In the genomic region with DNA sequence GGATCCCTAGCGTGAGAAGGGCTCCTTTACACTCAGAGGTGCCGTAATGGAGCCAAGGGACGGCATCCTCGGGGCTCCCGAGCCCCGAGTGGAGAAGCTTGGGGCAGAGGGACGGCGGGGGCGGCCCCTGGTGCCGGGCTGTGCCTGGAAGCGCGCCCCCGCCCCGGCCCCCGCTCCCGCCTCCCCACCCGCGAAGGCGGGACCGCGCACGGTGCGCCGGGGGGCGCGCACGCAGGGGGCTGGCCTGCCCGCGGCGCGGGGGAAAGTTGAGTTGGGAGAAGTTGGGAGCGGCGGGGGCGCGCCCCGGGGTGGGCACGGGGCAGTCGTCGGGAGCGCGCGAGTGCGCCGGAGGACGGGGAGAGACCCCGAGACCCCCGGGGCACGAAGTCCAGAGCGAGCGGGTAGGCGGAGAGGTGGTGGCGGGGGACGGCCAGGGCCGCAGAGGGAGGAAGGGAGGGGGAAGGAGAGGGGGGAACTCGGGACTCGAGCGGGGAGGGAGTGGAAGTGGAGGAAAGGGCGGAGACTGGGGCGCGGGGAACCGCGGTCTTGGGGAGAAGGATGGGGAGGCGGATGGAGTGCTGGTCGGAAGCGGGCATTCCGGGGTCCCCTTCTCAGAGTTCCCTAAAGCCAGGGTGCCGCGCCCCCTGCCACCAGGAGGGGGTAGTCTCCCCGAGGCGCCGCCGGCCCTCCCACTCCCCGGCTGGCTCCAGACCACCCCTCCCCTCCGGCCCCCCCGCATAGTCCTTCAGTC, we compare ENCODE assay signal across 8 cellular contexts. TPM values are rescaled to one million over a fixed set of nuclear protein-coding genes. Genes with fewer than 3 reads are reported as not detected.
DNase-seq lines count a peak whose midpoint lies in the region; ATAC-seq and TF ChIP-seq lines count a peak whose summit lies in the region.

Gene SLC4A2 (plus strand): TSS at position 228 of the 751 bp plus-strand sequence. CDS start 2,399 bp downstream, outside the sequence.

- no peaks in the 10 kb centered on the region for H3K27me3 ChIP-seq in SU-DHL-6 (ENCODE audit: low read length)

- peaks cover 74% of the 10 kb centered on the region for H3K36me3 Mint-ChIP-seq in Calu3 (ENCODE audit: insufficient read depth, unreplicated experiment)
- H3K36me3 Mint-ChIP-seq in activated naive CD8-positive, alpha-beta T cell treated with anti-CD3 and anti-CD28 coated beads, Interleukin-2, amount 10 ng/mL, durations not matched to agents 7 days and 5 days, result peaks cover 5% of the 10 kb centered on the region
- H3K36me3 Mint-ChIP-seq in osteocyte (ENCODE audit: unreplicated experiment), result no peaks in the 10 kb centered on the region
- no peaks in the 10 kb centered on the region for H3K36me3 Mint-ChIP-seq in type B pancreatic cell

- intact Hi-C loops in Calu3 (cut with micrococcal nuclease; ENCODE audit: unreplicated experiment) (no loop called here), head of caudate nucleus (cut with DNase I) (loop anchor here (2.0 kb wide), 1 partner anchor 21 kb away; the partner anchor contains the start of gene FASTK)

- peak; percentile 25 for ATAC-seq in GM21360 (IDR thresholded peaks at IDR 0.05; ENCODE audit: unreplicated experiment)
- ATAC-seq in activated naive CD8-positive, alpha-beta T cell treated with anti-CD3 and anti-CD28 coated beads, Interleukin-2, amount 10 ng/mL, durations not matched to agents 7 days and 5 days (ENCODE audit: low read depth), result peak; percentile 8

- peaks cover 8% of the 10 kb centered on the region for H3F3A ChIP-seq in SU-DHL-6 (ENCODE audit: insufficient read depth)

- H3K9me3 ChIP-seq in SU-DHL-6 (ENCODE audit: insufficient read depth, low read length), result no peaks in the 10 kb centered on the region

- no peaks in the 10 kb centered on the region for H4K20me1 ChIP-seq in SU-DHL-6 (ENCODE audit: low read depth, low read length)

- peaks cover 27% of the 10 kb centered on the region for H3K79me2 ChIP-seq in SU-DHL-6 (ENCODE audit: insufficient read depth, low read length)

- H3K9ac ChIP-seq in SU-DHL-6 (ENCODE audit: low read length), result peak within 1 kb of the TSS; percentile 77

- DNase-seq in Calu3 (peak; percentile 89), head of caudate nucleus (peak; percentile 60 to 92 (median 85)), osteocyte (ENCODE audit: extremely low spot score, unreplicated experiment) (no peak), type B pancreatic cell (ENCODE audit: extremely low spot score, unreplicated experiment) (peak; percentile 81)
- DNase-seq in Jurkat, Clone E6-1 (ENCODE audit: low read depth, low spot score), result peak; percentile 57
- DNase-seq in activated naive CD8-positive, alpha-beta T cell treated with anti-CD3 and anti-CD28 coated beads, Interleukin-2, amount 10 ng/mL, durations not matched to agents 7 days and 5 days, result peak; percentile 91

- H3K9me2 ChIP-seq in SU-DHL-6 (replicated peaks; ENCODE audit: insufficient read depth, low read length), result no peaks in the 10 kb centered on the region

- peak within 1 kb of the TSS; percentile 91 for H3K4me3 ChIP-seq in Jurkat, Clone E6-1 (ENCODE audit: low read length)
- H3K4me3 ChIP-seq in SU-DHL-6 (ENCODE audit: insufficient read depth, low read length, poor library complexity, severe bottlenecking), result peak within 1 kb of the TSS; percentile 86

- H3K4me3 Mint-ChIP-seq in Calu3 (ENCODE audit: low read depth, unreplicated experiment) (peak within 1 kb of the TSS; percentile 94), osteocyte (ENCODE audit: unreplicated experiment) (peak within 1 kb of the TSS; percentile 89), type B pancreatic cell (peak within 1 kb of the TSS; percentile 98)
- H3K4me3 Mint-ChIP-seq in activated naive CD8-positive, alpha-beta T cell treated with anti-CD3 and anti-CD28 coated beads, Interleukin-2, amount 10 ng/mL, durations not matched to agents 7 days and 5 days, result peak within 1 kb of the TSS; percentile 98

- H2AFZ ChIP-seq in SU-DHL-6 (ENCODE audit: low read depth, low read length, severe bottlenecking), result peak within 1 kb of the TSS; percentile 86

- H3K27ac ChIP-seq in SU-DHL-6 (ENCODE audit: low read depth, low read length), result peak within 1 kb of the TSS; percentile 82

- BruUV-seq in Calu3 (replicated peaks; lab: Mats Ljungman, UMichigan), result no TSS peak

- POLR2A ChIA-PET in activated naive CD8-positive, alpha-beta T cell treated with anti-CD3 and anti-CD28 coated beads, Interleukin-2, amount 10 ng/mL, durations not matched to agents 7 days and 5 days (lab: Charles Lee), result interaction anchor here (0.9 to 4.1 kb wide), 6 partner anchors 10 to 46 kb away, joined by 4 to 32 read pairs (median 7); partner anchors contain the start of genes ABCB8, FASTK and TMUB1

- peak within 1 kb of the TSS; percentile 84 for H3K4me2 ChIP-seq in SU-DHL-6 (ENCODE audit: low read depth, low read length, poor library complexity, severe bottlenecking)

- H3K27ac Mint-ChIP-seq in Calu3 (ENCODE audit: unreplicated experiment), result peak within 1 kb of the TSS; percentile 67
- peak within 1 kb of the TSS; percentile 93 for H3K27ac Mint-ChIP-seq in activated naive CD8-positive, alpha-beta T cell treated with anti-CD3 and anti-CD28 coated beads, Interleukin-2, amount 10 ng/mL, durations not matched to agents 7 days and 5 days
- H3K27ac Mint-ChIP-seq in osteocyte (ENCODE audit: unreplicated experiment), result peak within 1 kb of the TSS; percentile 95
- H3K27ac Mint-ChIP-seq in type B pancreatic cell, result peak within 1 kb of the TSS; percentile 96

- CTCF ChIA-PET in Calu3 (lab: Charles Lee), result interaction anchor here (1.2 kb wide), 2 partner anchors 9 to 32 kb away, joined by 3 read pairs; no protein-coding TSS in a partner anchor

- no peaks in the 10 kb centered on the region for H3K9me3 Mint-ChIP-seq in Calu3 (ENCODE audit: low read depth, unreplicated experiment)
- H3K9me3 Mint-ChIP-seq in activated naive CD8-positive, alpha-beta T cell treated with anti-CD3 and anti-CD28 coated beads, Interleukin-2, amount 10 ng/mL, durations not matched to agents 7 days and 5 days, result no peaks in the 10 kb centered on the region
- H3K9me3 Mint-ChIP-seq in osteocyte (ENCODE audit: unreplicated experiment), result no peaks in the 10 kb centered on the region
- no peaks in the 10 kb centered on the region for H3K9me3 Mint-ChIP-seq in type B pancreatic cell

- H3K4me1 Mint-ChIP-seq in Calu3 (ENCODE audit: low read depth, unreplicated experiment), result peaks cover 33% of the 10 kb centered on the region
- peaks cover 28% of the 10 kb centered on the region for H3K4me1 Mint-ChIP-seq in activated naive CD8-positive, alpha-beta T cell treated with anti-CD3 and anti-CD28 coated beads, Interleukin-2, amount 10 ng/mL, durations not matched to agents 7 days and 5 days
- peaks cover 51% of the 10 kb centered on the region for H3K4me1 Mint-ChIP-seq in osteocyte (ENCODE audit: unreplicated experiment)
- peaks cover 38% of the 10 kb centered on the region for H3K4me1 Mint-ChIP-seq in type B pancreatic cell (ENCODE audit: unreplicated experiment)

- TF ChIP-seq CTCF in Calu3 (IDR thresholded peaks at IDR 0.05; ENCODE audit: unreplicated experiment) (peak; percentile 85), SU-DHL-6 (IDR thresholded peaks at IDR 0.05; ENCODE audit: insufficient read depth, low read length, poor library complexity, severe bottlenecking) (peak; percentile 31), osteocyte (IDR thresholded peaks at IDR 0.05) (peak; percentile 69), type B pancreatic cell (conservative IDR thresholded peaks at IDR 0.05) (peak; percentile 75)

- H3K36me3 ChIP-seq in SU-DHL-6 (ENCODE audit: low read length), result no peaks in the 10 kb centered on the region

- H3K27me3 Mint-ChIP-seq in Calu3 (ENCODE audit: unreplicated experiment) (no peaks in the 10 kb centered on the region), osteocyte (ENCODE audit: unreplicated experiment) (no peaks in the 10 kb centered on the region), type B pancreatic cell (no peaks in the 10 kb centered on the region)
- H3K27me3 Mint-ChIP-seq in activated naive CD8-positive, alpha-beta T cell treated with anti-CD3 and anti-CD28 coated beads, Interleukin-2, amount 10 ng/mL, durations not matched to agents 7 days and 5 days, result no peaks in the 10 kb centered on the region

RNA-seq across cellular contexts. Expression of gene SLC4A2, which starts in this region (rescaled TPM):
- total RNA-seq in Calu3 (2022), result 194 and 209 TPM in 2 replicates
- polyA plus RNA-seq in Jurkat, Clone E6-1 (2012; ENCODE audit: insufficient read depth, insufficient read length), result 71.3 TPM
- 10 to 100 TPM; 86.8 to 89.9 TPM for total RNA-seq in activated naive CD8-positive, alpha-beta T cell treated with anti-CD3 and anti-CD28 coated beads, Interleukin-2, amount 10 ng/mL, durations not matched to agents 7 days and 5 days
- total RNA-seq in osteocyte, result 289 and 297 TPM in 2 replicates
- total RNA-seq in type B pancreatic cell (ENCODE audit: low replicate concordance), result 144 and 150 TPM in 2 replicates

Comparison
In these comparisons a context has a peak if more than half of its experiments do, and no peak if none do; other contexts are left out.
1. CTCF ChIP-seq: peak in every context shown above with its lines; median percentile 85 in Calu3; 75 in type B pancreatic cell; 69 in osteocyte; 31 in SU-DHL-6.